Comparison of ENCODE assay signal across 8 cellular contexts in genomic region chr16:19068237-19068815, GRCh38. TPM values are rescaled to one million over a fixed set of nuclear protein-coding genes. Genes with fewer than 3 reads are reported as not detected.
DNase-seq lines count a peak whose midpoint lies in the region; ATAC-seq and TF ChIP-seq lines count a peak whose summit lies in the region.

No MANE protein-coding gene starts in this region.

- no peaks in the 10 kb centered on the region for H3K9me3 ChIP-seq in gastrocnemius medialis

- no peaks in the 10 kb centered on the region; the same call in 1 of the 3 replicates for H3K4me1 Mint-ChIP-seq in GM23338

- H3K4me1 ChIP-seq in GM23338 (ENCODE audit: insufficient read depth): no peaks in the 10 kb centered on the region; the same call in 1 of the 2 replicates
- H3K4me1 ChIP-seq in gastrocnemius medialis: peaks cover 14 to 20% of the 10 kb centered on the region in 2 donors

- no peak for TF ChIP-seq CTCF in GM23338 (conservative IDR thresholded peaks at IDR 0.05; ENCODE audit: low read depth in 2 of 2)
- no peak for TF ChIP-seq CTCF in VCaP (conservative IDR thresholded peaks at IDR 0.05)
- no peak for TF ChIP-seq CTCF in foreskin fibroblast (IDR thresholded peaks at IDR 0.05; ENCODE audit: low read depth, low read length)
- no peak for TF ChIP-seq CTCF in gastrocnemius medialis (IDR thresholded peaks at IDR 0.05 in 4 of 5, conservative IDR thresholded peaks at IDR 0.05 in 1 of 5)

- no peak for TF ChIP-seq POLR2A in gastrocnemius medialis (IDR thresholded peaks at IDR 0.05)

- H3K27ac Mint-ChIP-seq in GM23338: peak overlapping the region; percentile 99

- H3K36me3 ChIP-seq in GM23338 (ENCODE audit: insufficient read depth) (no peaks in the 10 kb centered on the region), gastrocnemius medialis (no peaks in the 10 kb centered on the region)

- H3K27me3 Mint-ChIP-seq in GM23338 (ENCODE audit: insufficient read depth, low read depth, poor library complexity): peaks cover 10% of the 10 kb centered on the region

- H3K27me3 ChIP-seq in GM23338 (ENCODE audit: insufficient read depth) (no peaks in the 10 kb centered on the region), gastrocnemius medialis (no peaks in the 10 kb centered on the region)

- in situ Hi-C loops in gastrocnemius medialis (cut with MboI; ENCODE audit: low sequenced_read_pairs in 4 of 4): loop anchor here in 1 of 4 donors (25.0 kb wide), 1 partner anchor 281 kb away; the partner anchor contains the start of gene RPS15A

- intact Hi-C loops in gastrocnemius medialis (cut with DNase I; ENCODE audit: low total_unique reads) (loop anchor here (5.0 kb wide), 2 partner anchors 44 to 819 kb away; partner anchors contain the start of gene ITPRIPL2), posterior vena cava (cut with DNase I) (no loop called here)

- no peaks in the 10 kb centered on the region; the same call in 2 of the 3 replicates for H3K9me3 Mint-ChIP-seq in GM23338

- H3K4me2 ChIP-seq in GM23338: peak overlapping the region; percentile 90

- H3F3A ChIP-seq in GM23338 (replicated peaks; ENCODE audit: low read depth): 0 out of 2 replicates have a peak, but pooled peaks cover 4% of the 10 kb centered on the region

- DNase-seq in GM23338 (ENCODE audit: low spot score): no peak
- DNase-seq in foreskin fibroblast: no peak
- no peak for DNase-seq in gastrocnemius medialis
- DNase-seq in posterior vena cava (ENCODE audit: low spot score): no peak
- no peak for DNase-seq in amniotic stem cell (lab: John Stamatoyannopoulos, UW)
- no peak for DNase-seq in stimulated activated CD4-positive, alpha-beta T cell treated with anti-CD3 and anti-CD28 coated beads, Interleukin-2, amount 100 ng/mL, for 48 hours

- H3K4me3 Mint-ChIP-seq in GM23338: peak overlapping the region; percentile 92

- ATAC-seq in GM23338: no peak
- no peak for ATAC-seq in gastrocnemius medialis
- no peak for ATAC-seq in HG03045 (IDR thresholded peaks at IDR 0.05; ENCODE audit: unreplicated experiment)

- H3K4me3 ChIP-seq in GM23338 (peak overlapping the region; percentile 57), foreskin fibroblast (ENCODE audit: low read depth in 1 of 2, low read length in 2 of 2) (peak overlapping the region; percentile 80 to 98), gastrocnemius medialis (peak overlapping the region; percentile 75 to 95 (median 78))

- no peaks in the 10 kb centered on the region for H4K20me1 ChIP-seq in GM23338 (replicated peaks; ENCODE audit: insufficient read depth)

- no peaks in the 10 kb centered on the region for H3K9me2 ChIP-seq in GM23338 (ENCODE audit: insufficient read depth)

- H3K27ac ChIP-seq in GM23338 (ENCODE audit: low read depth): no peak overlapping the region
- H3K27ac ChIP-seq in VCaP: peak overlapping the region; percentile 93
- peak overlapping the region; percentile 94 to 99 (median 96) for H3K27ac ChIP-seq in gastrocnemius medialis

- peak overlapping the region; percentile 96; the same call in 1 of the 2 replicates for H2AFZ ChIP-seq in GM23338

- H3K79me2 ChIP-seq in GM23338 (replicated peaks; ENCODE audit: insufficient read depth): peaks cover 14% of the 10 kb centered on the region

- H3K36me3 Mint-ChIP-seq in GM23338 (ENCODE audit: low read depth): 0 out of 3 replicates have a peak, but pooled peaks cover 2% of the 10 kb centered on the region

TF ChIP-seq in GM23338, 12 proteins besides CTCF, POLR2A, EP300 and RAD21:
- TF ChIP-seq ZNF114 (CRISPR knock-in tag; IDR thresholded peaks at IDR 0.05): no peak
- no peak for TF ChIP-seq NANOG (IDR thresholded peaks at IDR 0.05; ENCODE audit: borderline replicate concordance)
- TF ChIP-seq POLR2AphosphoS5 (IDR thresholded peaks at IDR 0.05; ENCODE audit: low read depth): no peak
- TF ChIP-seq STAT1 (IDR thresholded peaks at IDR 0.05; ENCODE audit: unreplicated experiment): no peak
- TF ChIP-seq JUNB (IDR thresholded peaks at IDR 0.05; ENCODE audit: unreplicated experiment): no peak
- TF ChIP-seq, protein P1, sequence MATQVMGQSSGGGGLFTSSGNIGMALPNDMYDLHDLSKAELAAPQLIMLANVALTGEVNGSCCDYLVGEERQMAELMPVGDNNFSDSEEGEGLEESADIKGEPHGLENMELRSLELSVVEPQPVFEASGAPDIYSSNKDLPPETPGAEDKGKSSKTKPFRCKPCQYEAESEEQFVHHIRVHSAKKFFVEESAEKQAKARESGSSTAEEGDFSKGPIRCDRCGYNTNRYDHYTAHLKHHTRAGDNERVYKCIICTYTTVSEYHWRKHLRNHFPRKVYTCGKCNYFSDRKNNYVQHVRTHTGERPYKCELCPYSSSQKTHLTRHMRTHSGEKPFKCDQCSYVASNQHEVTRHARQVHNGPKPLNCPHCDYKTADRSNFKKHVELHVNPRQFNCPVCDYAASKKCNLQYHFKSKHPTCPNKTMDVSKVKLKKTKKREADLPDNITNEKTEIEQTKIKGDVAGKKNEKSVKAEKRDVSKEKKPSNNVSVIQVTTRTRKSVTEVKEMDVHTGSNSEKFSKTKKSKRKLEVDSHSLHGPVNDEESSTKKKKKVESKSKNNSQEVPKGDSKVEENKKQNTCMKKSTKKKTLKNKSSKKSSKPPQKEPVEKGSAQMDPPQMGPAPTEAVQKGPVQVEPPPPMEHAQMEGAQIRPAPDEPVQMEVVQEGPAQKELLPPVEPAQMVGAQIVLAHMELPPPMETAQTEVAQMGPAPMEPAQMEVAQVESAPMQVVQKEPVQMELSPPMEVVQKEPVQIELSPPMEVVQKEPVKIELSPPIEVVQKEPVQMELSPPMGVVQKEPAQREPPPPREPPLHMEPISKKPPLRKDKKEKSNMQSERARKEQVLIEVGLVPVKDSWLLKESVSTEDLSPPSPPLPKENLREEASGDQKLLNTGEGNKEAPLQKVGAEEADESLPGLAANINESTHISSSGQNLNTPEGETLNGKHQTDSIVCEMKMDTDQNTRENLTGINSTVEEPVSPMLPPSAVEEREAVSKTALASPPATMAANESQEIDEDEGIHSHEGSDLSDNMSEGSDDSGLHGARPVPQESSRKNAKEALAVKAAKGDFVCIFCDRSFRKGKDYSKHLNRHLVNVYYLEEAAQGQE (IDR thresholded peaks at IDR 0.05; ENCODE audit: unreplicated experiment): no peak

RNA-seq across cellular contexts. Expression of gene COQ7, which starts 0.9 kb away (rescaled TPM):
- 17.4 and 17.9 TPM in 2 replicates for total RNA-seq in GM23338 (2014; rRNA removed; shearing (Covaris generic))
- polyA plus RNA-seq in GM23338 (2016; fragmentation: Nextera tagmentation; extraction: Ambion mirVana): 19.3 and 21.7 TPM in 2 replicates
- total RNA-seq in gastrocnemius medialis: 10 to 100 TPM; 15.1 to 36.2 (median 21.7) TPM
- 10 to 100 TPM; 16.7 to 22.4 TPM for total RNA-seq in posterior vena cava

RNA-seq across cellular contexts. Expression of gene ITPRIPL2, which starts 45.4 kb away (rescaled TPM):
- 5.7 and 8.3 TPM in 2 replicates for total RNA-seq in GM23338 (2014; rRNA removed; shearing (Covaris generic))
- polyA plus RNA-seq in GM23338 (2016; fragmentation: Nextera tagmentation; extraction: Ambion mirVana): 0.94 TPM in 2 replicates
- total RNA-seq in gastrocnemius medialis (10 to 100 TPM; 13.3 to 18.9 (median 18.5) TPM), posterior vena cava (100 to 1,000 TPM in 1 of 2 donors, 10 to 100 TPM in 1; 68.1 to 106 TPM)
